In genomic region chr10:124875596-124875995, GRCh38 we compare ENCODE assay signal across 16 cellular contexts.
DNase-seq lines count a peak whose midpoint lies in the region; ATAC-seq and TF ChIP-seq lines count a peak whose summit lies in the region.
"Had no signal": no experiment of that assay in that cellular context is flagged by ENCODE, and none has a peak within 500 bp of the region (broad histone marks: within the 10 kb centered on the region; RNA-seq: fewer than 3 reads in every experiment).

No MANE protein-coding gene starts in this region.

- H3K4me3 Mint-ChIP-seq in chondrocyte (ENCODE audit: unreplicated experiment), result no peak overlapping the region
- H3K4me3 Mint-ChIP-seq: activated CD4-positive, alpha-beta T cell treated with anti-CD3 and anti-CD28 coated beads, Interleukin-2, amount 10 ng/mL, durations not matched to agents 24 days and 14 days; dendritic cell treated with granulocyte-macrophage colony-stimulating factor and Interleukin-4, amounts not matched to agents 40 ng/mL and 50 ng/mL, for 4 days; nephron progenitor cell; stimulated activated naive B cell treated with anti-CD40 and anti-IgM and Interleukin-4, amounts not matched to agents 10 μg/mL and 1 μg/mL and 100 μg/mL, for 72 hours had no signal

- H3K9me3 ChIP-seq in MG63, result no peaks in the 10 kb centered on the region
- H3K9me3 ChIP-seq in lower lobe of right lung, result no peaks in the 10 kb centered on the region

- H3K4me3 ChIP-seq in MG63 (no peak overlapping the region), lower lobe of right lung (no peak overlapping the region)

- TF ChIP-seq CTCF in chondrocyte (IDR thresholded peaks at IDR 0.05), result peak; percentile 61
- no peak for TF ChIP-seq CTCF in lower lobe of right lung (IDR thresholded peaks at IDR 0.05)

- peak; percentile 70 for DNase-seq in AG20443 (ENCODE audit: low spot score)
- DNase-seq in MG63, result peak; percentile 48
- DNase-seq in chondrocyte (ENCODE audit: low spot score), result no peak
- DNase-seq in lower lobe of right lung, result peak; percentile 1
- no peak for DNase-seq in GM19240 (ENCODE audit: insufficient read length, low spot score)
- no peak for DNase-seq in CD1c-positive myeloid dendritic cell (ENCODE audit: extremely low spot score)
- DNase-seq: activated CD4-positive, alpha-beta T cell treated with anti-CD3 and anti-CD28 coated beads, Interleukin-2, amount 10 ng/mL, durations not matched to agents 24 days and 14 days; activated effector memory CD4-positive, alpha-beta T cell treated with anti-CD3 and anti-CD28 coated beads, Interleukin-2, amount 50 U/mL, for 16 hours; Calu3; NCI-H2107; nephron progenitor cell; SHP77; stimulated activated naive B cell treated with anti-CD40 and anti-IgM and Interleukin-4, amounts not matched to agents 10 μg/mL and 1 μg/mL and 100 μg/mL, for 72 hours had no signal

- no peaks in the 10 kb centered on the region for H3K4me1 ChIP-seq in lower lobe of right lung

- H3K27ac Mint-ChIP-seq in chondrocyte (ENCODE audit: unreplicated experiment), result no peak overlapping the region
- H3K27ac Mint-ChIP-seq: activated CD4-positive, alpha-beta T cell treated with anti-CD3 and anti-CD28 coated beads, Interleukin-2, amount 10 ng/mL, durations not matched to agents 24 days and 14 days; dendritic cell treated with granulocyte-macrophage colony-stimulating factor and Interleukin-4, amounts not matched to agents 40 ng/mL and 50 ng/mL, for 4 days; nephron progenitor cell; stimulated activated naive B cell treated with anti-CD40 and anti-IgM and Interleukin-4, amounts not matched to agents 10 μg/mL and 1 μg/mL and 100 μg/mL, for 72 hours had no signal

- no peak overlapping the region for H3K27ac ChIP-seq in lower lobe of right lung

- H3K27me3 ChIP-seq in MG63 (no peaks in the 10 kb centered on the region), lower lobe of right lung (ENCODE audit: low read depth) (no peaks in the 10 kb centered on the region)

- no peaks in the 10 kb centered on the region for H3K27me3 Mint-ChIP-seq in chondrocyte (ENCODE audit: low read depth)
- H3K27me3 Mint-ChIP-seq: activated CD4-positive, alpha-beta T cell treated with anti-CD3 and anti-CD28 coated beads, Interleukin-2, amount 10 ng/mL, durations not matched to agents 24 days and 14 days had no signal

- peaks cover 4% of the 10 kb centered on the region for H3K4me1 Mint-ChIP-seq in chondrocyte (ENCODE audit: low read depth)
- H3K4me1 Mint-ChIP-seq: activated CD4-positive, alpha-beta T cell treated with anti-CD3 and anti-CD28 coated beads, Interleukin-2, amount 10 ng/mL, durations not matched to agents 24 days and 14 days; stimulated activated naive B cell treated with anti-CD40 and anti-IgM and Interleukin-4, amounts not matched to agents 10 μg/mL and 1 μg/mL and 100 μg/mL, for 72 hours had no signal

- no peaks in the 10 kb centered on the region for H3K36me3 ChIP-seq in MG63
- no peaks in the 10 kb centered on the region for H3K36me3 ChIP-seq in lower lobe of right lung

- no peaks in the 10 kb centered on the region for H3K36me3 Mint-ChIP-seq in chondrocyte (ENCODE audit: low read depth)

- H3K9me3 Mint-ChIP-seq in chondrocyte (ENCODE audit: low read depth), result no peaks in the 10 kb centered on the region
- H3K9me3 Mint-ChIP-seq: dendritic cell treated with granulocyte-macrophage colony-stimulating factor and Interleukin-4, amounts not matched to agents 40 ng/mL and 50 ng/mL, for 4 days; stimulated activated naive B cell treated with anti-CD40 and anti-IgM and Interleukin-4, amounts not matched to agents 10 μg/mL and 1 μg/mL and 100 μg/mL, for 72 hours had no signal

- intact Hi-C loops in lower lobe of right lung (cut with DNase I), result no loop called here

- ATAC-seq in lower lobe of right lung (no peak), HG03196 (IDR thresholded peaks at IDR 0.05; ENCODE audit: unreplicated experiment) (no peak), GM21447 (IDR thresholded peaks at IDR 0.05; ENCODE audit: unreplicated experiment) (no peak)
- ATAC-seq: stimulated activated naive B cell treated with anti-CD40 and anti-IgM and Interleukin-4, amounts not matched to agents 10 μg/mL and 1 μg/mL and 100 μg/mL, for 72 hours had no signal

Comparison
In these comparisons a context has a peak if more than half of its experiments do, and no peak if none do; other contexts are left out.
1. DNase-seq: peak in AG20443 (single experiment), MG63 (single experiment) and lower lobe of right lung (single experiment); none in chondrocyte (single experiment), GM19240 (single experiment) and CD1c-positive myeloid dendritic cell (single experiment).